9 cellular contexts compared by ENCODE assay signal in genomic region chr11:697028-697491, GRCh38. TPM values are rescaled to one million over a fixed set of nuclear protein-coding genes. Genes with fewer than 3 reads are reported as not detected.
DNase-seq lines count a peak whose midpoint lies in the region; ATAC-seq and TF ChIP-seq lines count a peak whose summit lies in the region.
"Had no signal": no experiment of that assay in that cellular context is flagged by ENCODE, and none has a peak within 500 bp of the region (broad histone marks: within the 10 kb centered on the region; RNA-seq: fewer than 3 reads in every experiment).

No MANE protein-coding gene starts in this region.

- H3K9me2 ChIP-seq in OCI-LY7 (ENCODE audit: insufficient read depth, low read length) = no peaks in the 10 kb centered on the region

- H3K9me3 ChIP-seq in OCI-LY7 (ENCODE audit: low read length) = no peaks in the 10 kb centered on the region
- H3K9me3 ChIP-seq in esophagus muscularis mucosa = no peaks in the 10 kb centered on the region

- intact Hi-C loops in OCI-LY7 (cut with micrococcal nuclease; ENCODE audit: unreplicated experiment) (no loop called here), esophagus muscularis mucosa (cut with DNase I) (no loop called here)

- TF ChIP-seq EP300 in esophagus muscularis mucosa (IDR thresholded peaks at IDR 0.05) = no peak

- no peaks in the 10 kb centered on the region for H4K20me1 ChIP-seq in OCI-LY7 (ENCODE audit: insufficient read depth, low read length)

- H3K36me3 ChIP-seq in OCI-LY7 (ENCODE audit: insufficient read depth, low read length) = peaks cover under 1% of the 10 kb centered on the region; the same call in 1 of the 2 replicates
- peaks cover 5 to 31% (median 16%) of the 10 kb centered on the region in 4 donors for H3K36me3 ChIP-seq in esophagus muscularis mucosa

- POLR2A ChIA-PET in OCI-LY7 (lab: Charles Lee) = interaction anchor here (0.5 to 1.6 kb wide), 5 partner anchors 25 to 184 kb away, joined by 3 to 5 read pairs (median 4); no protein-coding TSS in a partner anchor

- CTCF ChIA-PET in OCI-LY7 (lab: Charles Lee; ENCODE audit: unreplicated experiment) = interaction anchor here (0.7 to 3.7 kb wide), 2 partner anchors 25 to 29 kb away, joined by 3 to 26 read pairs; no protein-coding TSS in a partner anchor

- no peak overlapping the region for H2AFZ ChIP-seq in OCI-LY7 (ENCODE audit: low read length)

- no peak for ATAC-seq in GM19463 (IDR thresholded peaks at IDR 0.05; ENCODE audit: unreplicated experiment)

- TF ChIP-seq CTCF in GM10266 (IDR thresholded peaks at IDR 0.05; ENCODE audit: control insufficient read depth, insufficient read depth, low read depth, missing control alignments) (no peak), OCI-LY7 (conservative IDR thresholded peaks at IDR 0.05; ENCODE audit: low read length) (no peak), esophagus muscularis mucosa (IDR thresholded peaks at IDR 0.05) (no peak)

- H3K4me2 ChIP-seq in OCI-LY7 (ENCODE audit: low read length) = peak overlapping the region; percentile 77

- H3K4me3 ChIP-seq in OCI-LY7 (ENCODE audit: low read depth, low read length, poor library complexity, severe bottlenecking) = peak overlapping the region; percentile 83
- peak overlapping the region; percentile 85 to 95 (median 88) for H3K4me3 ChIP-seq in esophagus muscularis mucosa
- no peak overlapping the region for H3K4me3 ChIP-seq in skeletal muscle cell (ENCODE audit: low read depth, low read length)

- TF ChIP-seq POLR2A in esophagus muscularis mucosa (IDR thresholded peaks at IDR 0.05; ENCODE audit: low read depth) = no peak

- DNase-seq in GM10266 (ENCODE audit: extremely low spot score) = peak; percentile 63
- peak; percentile 56 for DNase-seq in OCI-LY7 (ENCODE audit: low spot score)
- no peak for DNase-seq in esophagus muscularis mucosa (ENCODE audit: extremely low spot score)
- peak; percentile 33 for DNase-seq in skeletal muscle cell (ENCODE audit: low read depth)
- DNase-seq in activated CD4-positive, CD25-positive, alpha-beta regulatory T cell (lab: John Stamatoyannopoulos, UW) = no peak
- no peak for DNase-seq in activated effector memory CD4-positive, alpha-beta T cell treated with Interleukin-2 at 50 U/mL for 16 hours
- DNase-seq in NCI-H1436 treated with DMSO at 0.1 percent for 48 hours (lab: John Stamatoyannopoulos, UW) = no peak

- TSS peak; percentile 48 for BruUV-seq in OCI-LY7 (replicated peaks; lab: Mats Ljungman, UMichigan)

- peaks cover 34% of the 10 kb centered on the region; the same call in 1 of the 2 replicates for H3K79me2 ChIP-seq in OCI-LY7 (ENCODE audit: insufficient read depth, low read depth, low read length)

- H3K27ac ChIP-seq in OCI-LY7 (ENCODE audit: low read depth, low read length, poor library complexity, severe bottlenecking) (peak overlapping the region; percentile 88), esophagus muscularis mucosa (replicated peaks in 1 of 4) (peak overlapping the region; percentile 94 to 100 (median 98))

- H3K4me1 ChIP-seq in OCI-LY7 (ENCODE audit: insufficient read depth, low read length, poor library complexity, severe bottlenecking) (peaks cover 37% of the 10 kb centered on the region), esophagus muscularis mucosa (peaks cover 34 to 58% (median 53%) of the 10 kb centered on the region in 4 donors)

- 39% methylated on average over 9 of the region's 9 CpGs for WGBS in esophagus muscularis mucosa

- H3K27me3 ChIP-seq in esophagus muscularis mucosa = no peaks in the 10 kb centered on the region

RNA-seq across cellular contexts. Expression of gene TMEM80, which starts 1.4 kb away (rescaled TPM):
- 52.8 and 56.8 TPM in 2 replicates for total RNA-seq in OCI-LY7 (2014; rRNA removed; shearing (Covaris generic))
- 51.6 and 52.7 TPM in 2 replicates for total RNA-seq in OCI-LY7 (2022)
- total RNA-seq in esophagus muscularis mucosa = 10 to 100 TPM; 27.4 to 55.2 (median 39.6) TPM

RNA-seq across cellular contexts. Expression of gene DEAF1, which starts 2.0 kb away (rescaled TPM):
- 35.6 and 42.7 TPM in 2 replicates for total RNA-seq in OCI-LY7 (2014; rRNA removed; shearing (Covaris generic))
- 63.0 and 66.2 TPM in 2 replicates for total RNA-seq in OCI-LY7 (2022)
- total RNA-seq in esophagus muscularis mucosa = 10 to 100 TPM; 24.9 to 57.1 (median 39.4) TPM

RNA-seq across cellular contexts. Expression of gene EPS8L2, which starts 9.0 kb away (rescaled TPM):
- total RNA-seq in OCI-LY7 (2014; rRNA removed; shearing (Covaris generic)) = 3.8 and 4.8 TPM in 2 replicates
- total RNA-seq in OCI-LY7 (2022) = 7.1 and 9.3 TPM in 2 replicates
- total RNA-seq in esophagus muscularis mucosa = 10 to 100 TPM in 3 of 4 donors, 1 to 10 TPM in 1; 5.6 to 31.6 (median 24.9) TPM

RNA-seq across cellular contexts. Expression of gene TALDO1, which starts 50.2 kb away (rescaled TPM):
- total RNA-seq in OCI-LY7 (2014; rRNA removed; shearing (Covaris generic)) = 209 and 226 TPM in 2 replicates
- total RNA-seq in OCI-LY7 (2022) = 172 and 195 TPM in 2 replicates
- 100 to 1,000 TPM; 168 to 231 (median 186) TPM for total RNA-seq in esophagus muscularis mucosa

RNA-seq across cellular contexts. Expression of gene DRD4, which starts 60.0 kb away (rescaled TPM):
- total RNA-seq in OCI-LY7 (2014; rRNA removed; shearing (Covaris generic)) = 0.16 and 2.2 TPM in 2 replicates
- total RNA-seq in OCI-LY7 (2022) (3.1 and 3.5 TPM in 2 replicates), esophagus muscularis mucosa (1 to 10 TPM in 1 of 4 donors, under 1 TPM in 2, not detected in 1; 0.26 to 1.1 (median 0.42) TPM)
- total RNA-seq: urinary bladder had no signal

Comparison
In these comparisons a context has a peak if more than half of its experiments do, and no peak if none do; other contexts are left out.
1. DNase-seq: peak in GM10266 (single experiment), OCI-LY7 (single experiment) and skeletal muscle cell (single experiment); none in esophagus muscularis mucosa (single experiment), activated CD4-positive, CD25-positive, alpha-beta regulatory T cell (0 of 4), activated effector memory CD4-positive, alpha-beta T cell treated with Interleukin-2 at 50 U/mL for 16 hours (single experiment) and NCI-H1436 treated with DMSO at 0.1 percent for 48 hours (single experiment).